23 cellular contexts compared by ENCODE assay signal in the genomic region with DNA sequence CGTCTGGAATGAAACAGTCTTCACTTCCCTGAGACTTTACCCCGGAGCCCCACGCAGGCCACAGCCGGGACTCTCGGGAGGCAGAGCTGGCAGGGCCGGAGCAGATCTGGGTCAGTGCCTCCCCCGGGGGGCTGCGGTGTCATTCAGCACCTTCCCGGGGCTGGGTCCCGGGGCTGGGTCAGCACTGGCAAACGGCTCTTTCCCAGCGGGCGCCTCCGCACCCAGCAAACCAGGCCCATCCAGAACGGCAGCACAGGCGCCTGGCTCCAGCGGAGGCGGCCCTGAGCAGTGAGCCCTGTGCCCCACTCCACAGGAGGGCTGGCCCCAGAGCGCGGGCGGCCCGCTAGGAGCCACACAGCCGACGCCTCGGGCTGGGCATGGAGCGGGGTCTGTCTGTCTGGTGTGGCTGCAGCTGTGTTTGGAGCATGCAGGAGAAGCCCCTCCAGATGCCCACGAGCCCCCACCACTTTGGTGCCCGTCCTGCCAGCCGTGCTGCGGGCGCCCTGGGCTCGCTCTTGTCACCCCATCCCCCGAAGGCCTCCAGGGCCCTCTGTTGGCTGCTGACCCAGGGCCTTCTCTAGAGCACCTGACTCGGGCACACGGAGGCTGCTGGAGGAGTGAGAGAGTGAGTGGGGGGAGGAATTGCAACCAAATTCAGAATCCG.
DNase-seq lines count a peak whose midpoint lies in the region; ATAC-seq and TF ChIP-seq lines count a peak whose summit lies in the region.
"Had no signal": no experiment of that assay in that cellular context is flagged by ENCODE, and none has a peak within 500 bp of the region (broad histone marks: within the 10 kb centered on the region; RNA-seq: fewer than 3 reads in every experiment).

No MANE protein-coding gene starts in this region.

- H3K4me3 Mint-ChIP-seq in CD14-positive monocyte, result no peak overlapping the region
- H3K4me3 Mint-ChIP-seq: activated naive CD8-positive, alpha-beta T cell treated with anti-CD3 and anti-CD28 coated beads, Interleukin-2, amount 50 U/mL, for 24 hours; CD4-positive, CD25-positive, alpha-beta regulatory T cell; WTC11 had no signal

- H3K4me1 ChIP-seq in SJCRH30 (peaks cover 2% of the 10 kb centered on the region; the same call in 1 of the 2 replicates), left lung (no peaks in the 10 kb centered on the region)
- H3K4me1 ChIP-seq: uterus had no signal

- intact Hi-C loops in CD14-positive monocyte (cut with micrococcal nuclease), result no loop called here
- intact Hi-C loops in left lung (cut with DNase I), result no loop called here
- intact Hi-C loops in sciatic nerve (cut with DNase I), result no loop called here

- H3K9me3 Mint-ChIP-seq in CD14-positive monocyte, result peaks cover 0 to 3% (median 0%) of the 10 kb centered on the region in 7 donors

- H3K4me3 ChIP-seq in SJCRH30, result peak overlapping the region; percentile 41
- H3K4me3 ChIP-seq in left lung, result no peak overlapping the region
- H3K4me3 ChIP-seq: K562, mucosa of descending colon, uterus had no signal

- DNase-seq in CD14-positive monocyte (ENCODE audit: low spot score), result peak; percentile 40
- peak; percentile 27 to 42 for DNase-seq in SJCRH30
- peak; percentile 28 to 69 for DNase-seq in left lung
- DNase-seq in sciatic nerve (ENCODE audit: low spot score), result peak; percentile 61
- no peak for DNase-seq in GM19240 (ENCODE audit: insufficient read length, low spot score)
- DNase-seq in G401 (ENCODE audit: low spot score), result no peak
- DNase-seq in NCI-H345 treated with DMSO at 0.1 percent for 48 hours (lab: John Stamatoyannopoulos, UW; ENCODE audit: unreplicated experiment), result no peak
- DNase-seq: activated effector memory CD4-positive, alpha-beta T cell treated with anti-CD3 and anti-CD28 coated beads, Interleukin-2, amount 50 U/mL, for 16 hours; activated naive CD8-positive, alpha-beta T cell treated with anti-CD3 and anti-CD28 coated beads, Interleukin-2, amount 50 U/mL, for 24 hours; brain microvascular endothelial cell; CD4-positive, CD25-positive, alpha-beta regulatory T cell; cortex of kidney; left ventricle myocardium superior; NCI-H1436 treated with DMSO at 0.1 percent for 48 hours; NCI-H2171; NCI-H524 treated with DMSO at 0.1 percent for 48 hours; T1000 had no signal

- H3K9me3 ChIP-seq in SJCRH30 (replicated peaks), result no peaks in the 10 kb centered on the region
- H3K9me3 ChIP-seq in left lung, result no peaks in the 10 kb centered on the region
- H3K9me3 ChIP-seq: mucosa of descending colon, uterus had no signal

- H3K27ac Mint-ChIP-seq in CD14-positive monocyte, result no peak overlapping the region
- H3K27ac Mint-ChIP-seq: activated naive CD8-positive, alpha-beta T cell treated with anti-CD3 and anti-CD28 coated beads, Interleukin-2, amount 50 U/mL, for 24 hours; CD4-positive, CD25-positive, alpha-beta regulatory T cell; WTC11 had no signal

- H3K27me3 ChIP-seq in SJCRH30 (no peaks in the 10 kb centered on the region), left lung (peaks cover 0 to 40% of the 10 kb centered on the region in 2 donors)
- H3K27me3 ChIP-seq: uterus had no signal

- H3K27ac ChIP-seq in SJCRH30 (peak overlapping the region; percentile 32), left lung (no peak overlapping the region)
- H3K27ac ChIP-seq: brain microvascular endothelial cell, uterus had no signal

- H3K27me3 Mint-ChIP-seq in CD14-positive monocyte (ENCODE audit: low read depth in 3 of 3), result peaks cover 3 to 6% (median 5%) of the 10 kb centered on the region in 3 donors
- H3K27me3 Mint-ChIP-seq: activated naive CD8-positive, alpha-beta T cell treated with anti-CD3 and anti-CD28 coated beads, Interleukin-2, amount 50 U/mL, for 24 hours; CD4-positive, CD25-positive, alpha-beta regulatory T cell had no signal

- H3K4me1 Mint-ChIP-seq in CD14-positive monocyte, result no peaks in the 10 kb centered on the region
- H3K4me1 Mint-ChIP-seq: activated naive CD8-positive, alpha-beta T cell treated with anti-CD3 and anti-CD28 coated beads, Interleukin-2, amount 50 U/mL, for 24 hours; CD4-positive, CD25-positive, alpha-beta regulatory T cell; WTC11 had no signal

- no peaks in the 10 kb centered on the region for H3K36me3 ChIP-seq in SJCRH30
- H3K36me3 ChIP-seq in left lung, result no peaks in the 10 kb centered on the region
- H3K36me3 ChIP-seq: brain microvascular endothelial cell, uterus had no signal

- in situ Hi-C loops in G401 (cut with HindIII; ENCODE audit: low sequenced_read_pairs), result no loop called here

- ATAC-seq in left lung, result no peak
- peak; percentile 70 for ATAC-seq in sciatic nerve
- no peak for ATAC-seq in GM19328 (IDR thresholded peaks at IDR 0.05; ENCODE audit: unreplicated experiment)
- ATAC-seq: activated naive CD8-positive, alpha-beta T cell treated with anti-CD3 and anti-CD28 coated beads, Interleukin-2, amount 50 U/mL, for 24 hours; HCT116; K562; left ventricle myocardium superior; mucosa of descending colon; WTC11 had no signal

- H3K36me3 Mint-ChIP-seq in CD14-positive monocyte, result no peaks in the 10 kb centered on the region

- no peak for TF ChIP-seq CTCF in CD14-positive monocyte (IDR thresholded peaks at IDR 0.05)
- TF ChIP-seq CTCF in left lung (IDR thresholded peaks at IDR 0.05), result no peak

Comparison
In these comparisons a context has a peak if more than half of its experiments do, and no peak if none do; other contexts are left out.
1. DNase-seq: peak in CD14-positive monocyte (single experiment), SJCRH30 (2 of 2), left lung (2 of 2) and sciatic nerve (single experiment); none in GM19240 (single experiment), G401 (single experiment) and NCI-H345 treated with DMSO at 0.1 percent for 48 hours (single experiment).